In the genomic region with DNA sequence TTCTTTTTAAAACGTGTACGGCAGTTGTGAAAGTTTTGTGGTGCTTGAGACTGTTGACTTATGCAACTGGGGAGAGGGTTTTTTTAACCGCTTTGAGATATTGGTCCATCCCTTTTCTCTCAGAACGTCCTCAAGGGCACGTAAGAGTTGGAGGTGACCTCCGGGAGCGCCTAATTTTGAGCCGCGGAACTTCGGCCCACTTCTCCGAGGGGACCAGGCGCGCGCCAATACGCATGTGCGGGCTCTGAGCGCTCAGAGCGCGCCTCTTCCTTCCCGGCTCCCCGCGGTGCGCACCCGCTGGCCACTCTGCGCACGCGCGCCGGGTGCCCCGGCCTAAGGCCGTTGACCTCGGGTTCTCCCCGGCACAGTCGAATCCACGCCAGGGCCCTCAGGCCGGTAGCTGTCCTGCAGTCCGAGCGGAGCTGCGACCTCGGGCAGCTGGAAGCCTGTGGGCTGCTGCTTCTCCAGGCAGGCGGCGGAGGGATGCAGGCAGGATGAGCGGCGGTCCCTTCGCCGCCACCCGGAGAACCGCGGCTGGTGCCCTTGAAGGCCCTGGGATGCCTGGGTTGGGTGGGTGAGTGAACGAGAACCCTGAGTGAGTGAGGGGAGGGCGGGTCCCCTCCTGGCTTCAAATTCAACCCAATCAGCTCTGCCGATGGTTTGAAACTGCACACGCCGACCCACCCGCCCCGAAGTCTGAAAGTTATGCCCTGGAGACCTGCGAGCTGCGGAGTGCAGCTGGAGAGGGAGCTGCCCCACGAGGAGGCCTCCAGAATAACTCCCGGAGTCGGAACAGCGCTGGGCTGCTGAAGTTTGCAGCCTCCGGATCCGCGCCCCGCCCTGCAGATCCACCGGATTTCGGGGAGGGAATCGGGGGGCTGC, we compare ENCODE assay signal across 8 cellular contexts. TPM values are rescaled to one million over a fixed set of nuclear protein-coding genes. Genes with fewer than 3 reads are reported as not detected.
DNase-seq lines count a peak whose midpoint lies in the region; ATAC-seq and TF ChIP-seq lines count a peak whose summit lies in the region.

No MANE protein-coding gene starts in this region.

- DNase-seq in CD4-positive, alpha-beta T cell = no peak
- peak; percentile 29 for DNase-seq in activated CD4-positive, alpha-beta memory T cell treated with anti-CD3 and anti-CD28 coated beads for 36 hours
- DNase-seq in right lobe of liver (peak; percentile 84 to 91 (median 86)), HCEC 1CT (no peak)
- DNase-seq in activated T-helper 2 cell treated with anti-CD3 and anti-CD28 coated beads, Interferon-gamma antibody, Interleukin-2, Interleukin-4, amounts not matched to agents 10 μg/mL and 5 μg/mL and 100 μg/mL, durations not matched to agents 14 hours and 24 hours and 36 hours (ENCODE audit: low spot score) = no peak

- H3K9me3 ChIP-seq in CD4-positive, alpha-beta T cell (ENCODE audit: control insufficient read depth, low read length) = peaks cover 46% of the 10 kb centered on the region
- no peaks in the 10 kb centered on the region for H3K9me3 ChIP-seq in right lobe of liver

- peaks cover 97% of the 10 kb centered on the region for H3K27me3 Mint-ChIP-seq in CD4-positive, alpha-beta T cell
- peaks cover 74% of the 10 kb centered on the region for H3K27me3 Mint-ChIP-seq in activated CD4-positive, alpha-beta memory T cell treated with anti-CD3 and anti-CD28 coated beads for 36 hours
- peaks cover 83% of the 10 kb centered on the region for H3K27me3 Mint-ChIP-seq in activated T-helper 2 cell treated with anti-CD3 and anti-CD28 coated beads, Interferon-gamma antibody, Interleukin-2, Interleukin-4, amounts not matched to agents 10 μg/mL and 5 μg/mL and 100 μg/mL, durations not matched to agents 14 hours and 24 hours and 36 hours (ENCODE audit: low read depth)

- POLR2A ChIA-PET in CD4-positive, alpha-beta T cell (lab: Charles Lee) = no interaction called here
- POLR2A ChIA-PET in activated CD4-positive, alpha-beta memory T cell treated with anti-CD3 and anti-CD28 coated beads for 36 hours (lab: Charles Lee) = no interaction called here

- peaks cover 0 to 16% (median 7%) of the 10 kb centered on the region in 4 donors for H3K4me1 ChIP-seq in right lobe of liver

- TF ChIP-seq POLR2A in right lobe of liver (IDR thresholded peaks at IDR 0.05) = no peak

- TF ChIP-seq CTCF in CD4-positive, alpha-beta T cell (IDR thresholded peaks at IDR 0.05) = no peak
- no peak for TF ChIP-seq CTCF in right lobe of liver (IDR thresholded peaks at IDR 0.05)

- peak overlapping the region; percentile 3 to 36 (median 25) for H3K4me3 ChIP-seq in right lobe of liver

- H3K9me3 Mint-ChIP-seq in CD4-positive, alpha-beta T cell = peaks cover 10% of the 10 kb centered on the region
- peaks cover 2% of the 10 kb centered on the region for H3K9me3 Mint-ChIP-seq in activated CD4-positive, alpha-beta memory T cell treated with anti-CD3 and anti-CD28 coated beads for 36 hours
- H3K9me3 Mint-ChIP-seq in activated T-helper 2 cell treated with anti-CD3 and anti-CD28 coated beads, Interferon-gamma antibody, Interleukin-2, Interleukin-4, amounts not matched to agents 10 μg/mL and 5 μg/mL and 100 μg/mL, durations not matched to agents 14 hours and 24 hours and 36 hours = no peaks in the 10 kb centered on the region

- H3K27me3 ChIP-seq in CD4-positive, alpha-beta T cell (ENCODE audit: control insufficient read depth, insufficient read depth, low read length) = peaks cover 100% of the 10 kb centered on the region
- peaks cover 25 to 74% of the 10 kb centered on the region in 2 donors for H3K27me3 ChIP-seq in right lobe of liver

- intact Hi-C loops in CD4-positive, alpha-beta T cell (cut with DNase I, micrococcal nuclease) = no loop called here
- intact Hi-C loops in activated CD4-positive, alpha-beta memory T cell treated with anti-CD3 and anti-CD28 coated beads for 36 hours (cut with micrococcal nuclease) = no loop called here
- intact Hi-C loops in right lobe of liver (cut with DNase I) = no loop called here
- intact Hi-C loops in activated T-helper 2 cell treated with anti-CD3 and anti-CD28 coated beads, Interferon-gamma antibody, Interleukin-2, Interleukin-4, amounts not matched to agents 10 μg/mL and 5 μg/mL and 100 μg/mL, durations not matched to agents 14 hours and 24 hours and 36 hours (cut with micrococcal nuclease) = loop anchor here (1.0 to 10.0 kb wide), 4 partner anchors 7 to 1746 kb away; partner anchors contain the start of genes POU4F1 and SPRY2

- peaks cover 19% of the 10 kb centered on the region for H3K36me3 Mint-ChIP-seq in CD4-positive, alpha-beta T cell (ENCODE audit: low read depth)
- peaks cover 13% of the 10 kb centered on the region for H3K36me3 Mint-ChIP-seq in activated CD4-positive, alpha-beta memory T cell treated with anti-CD3 and anti-CD28 coated beads for 36 hours
- H3K36me3 Mint-ChIP-seq in activated T-helper 2 cell treated with anti-CD3 and anti-CD28 coated beads, Interferon-gamma antibody, Interleukin-2, Interleukin-4, amounts not matched to agents 10 μg/mL and 5 μg/mL and 100 μg/mL, durations not matched to agents 14 hours and 24 hours and 36 hours (ENCODE audit: low read depth) = peaks cover 6% of the 10 kb centered on the region

- WGBS in right lobe of liver (ENCODE audit: insufficient coverage, low coverage, low lambda C conversion rate, missing lambda C conversion rate) = 0% methylated on average over 15 of the region's 69 CpGs

- CTCF ChIA-PET in CD4-positive, alpha-beta T cell (lab: Charles Lee) = no interaction called here
- CTCF ChIA-PET in activated CD4-positive, alpha-beta memory T cell treated with anti-CD3 and anti-CD28 coated beads for 36 hours (lab: Charles Lee) = no interaction called here

- H3K36me3 ChIP-seq in right lobe of liver = no peaks in the 10 kb centered on the region

- peak overlapping the region; percentile 56 for H3K27ac Mint-ChIP-seq in CD4-positive, alpha-beta T cell
- H3K27ac Mint-ChIP-seq in activated CD4-positive, alpha-beta memory T cell treated with anti-CD3 and anti-CD28 coated beads for 36 hours = peak overlapping the region; percentile 33
- no peak overlapping the region for H3K27ac Mint-ChIP-seq in activated T-helper 2 cell treated with anti-CD3 and anti-CD28 coated beads, Interferon-gamma antibody, Interleukin-2, Interleukin-4, amounts not matched to agents 10 μg/mL and 5 μg/mL and 100 μg/mL, durations not matched to agents 14 hours and 24 hours and 36 hours

- H3K4me1 Mint-ChIP-seq in CD4-positive, alpha-beta T cell (ENCODE audit: low read depth) = peaks cover 17% of the 10 kb centered on the region
- H3K4me1 Mint-ChIP-seq in activated CD4-positive, alpha-beta memory T cell treated with anti-CD3 and anti-CD28 coated beads for 36 hours (ENCODE audit: low read depth) = peaks cover 10% of the 10 kb centered on the region
- H3K4me1 Mint-ChIP-seq in activated T-helper 2 cell treated with anti-CD3 and anti-CD28 coated beads, Interferon-gamma antibody, Interleukin-2, Interleukin-4, amounts not matched to agents 10 μg/mL and 5 μg/mL and 100 μg/mL, durations not matched to agents 14 hours and 24 hours and 36 hours (ENCODE audit: low read depth) = peaks cover 15% of the 10 kb centered on the region

- H3K27ac ChIP-seq in CD4-positive, alpha-beta T cell (ENCODE audit: low read depth, low read length) = no peak overlapping the region
- no peak overlapping the region for H3K27ac ChIP-seq in right lobe of liver

- ATAC-seq in CD4-positive, alpha-beta T cell (ENCODE audit: poor library complexity) = no peak
- peak; percentile 49 for ATAC-seq in GM21576 (IDR thresholded peaks at IDR 0.05; ENCODE audit: unreplicated experiment)
- ATAC-seq in right lobe of liver = peak; percentile 98 to 100 (median 99)
- no peak for ATAC-seq in HG02938 (IDR thresholded peaks at IDR 0.05; ENCODE audit: unreplicated experiment)
- no peak for ATAC-seq in HG03135 (IDR thresholded peaks at IDR 0.05; ENCODE audit: unreplicated experiment)

- peak overlapping the region; percentile 67 for H3K4me3 Mint-ChIP-seq in CD4-positive, alpha-beta T cell
- peak overlapping the region; percentile 29 for H3K4me3 Mint-ChIP-seq in activated CD4-positive, alpha-beta memory T cell treated with anti-CD3 and anti-CD28 coated beads for 36 hours
- no peak overlapping the region for H3K4me3 Mint-ChIP-seq in activated T-helper 2 cell treated with anti-CD3 and anti-CD28 coated beads, Interferon-gamma antibody, Interleukin-2, Interleukin-4, amounts not matched to agents 10 μg/mL and 5 μg/mL and 100 μg/mL, durations not matched to agents 14 hours and 24 hours and 36 hours (ENCODE audit: low read depth)

RNA-seq across cellular contexts. Expression of gene POU4F1, which starts 7.3 kb away (rescaled TPM):
- under 1 TPM; 0.11 to 0.14 TPM for total RNA-seq in CD4-positive, alpha-beta T cell
- under 1 TPM; 0.07 to 0.17 TPM for total RNA-seq in activated CD4-positive, alpha-beta memory T cell treated with anti-CD3 and anti-CD28 coated beads for 36 hours
- total RNA-seq in right lobe of liver = under 1 TPM in 3 of 6 experiments, not detected in 3; 0.07 to 0.25 (median 0.19) TPM
- total RNA-seq in activated T-helper 2 cell treated with anti-CD3 and anti-CD28 coated beads, Interferon-gamma antibody, Interleukin-2, Interleukin-4, amounts not matched to agents 10 μg/mL and 5 μg/mL and 100 μg/mL, durations not matched to agents 14 hours and 24 hours and 36 hours = 0.11 TPM in 1 of 2 replicates, not detected in the other

Comparison
In these comparisons a context has a peak if more than half of its experiments do, and no peak if none do; other contexts are left out.
1. ATAC-seq: peak in GM21576 (single experiment) and right lobe of liver (4 of 4); none in CD4-positive, alpha-beta T cell (single experiment), HG02938 (single experiment) and HG03135 (single experiment).
2. DNase-seq: peak in activated CD4-positive, alpha-beta memory T cell treated with anti-CD3 and anti-CD28 coated beads for 36 hours (single experiment) and right lobe of liver (3 of 3); none in CD4-positive, alpha-beta T cell (0 of 10), HCEC 1CT (single experiment) and activated T-helper 2 cell treated with anti-CD3 and anti-CD28 coated beads, Interferon-gamma antibody, Interleukin-2, Interleukin-4, amounts not matched to agents 10 μg/mL and 5 μg/mL and 100 μg/mL, durations not matched to agents 14 hours and 24 hours and 36 hours (single experiment).